ENCODE assay signal across 17 cellular contexts in the genomic region with DNA sequence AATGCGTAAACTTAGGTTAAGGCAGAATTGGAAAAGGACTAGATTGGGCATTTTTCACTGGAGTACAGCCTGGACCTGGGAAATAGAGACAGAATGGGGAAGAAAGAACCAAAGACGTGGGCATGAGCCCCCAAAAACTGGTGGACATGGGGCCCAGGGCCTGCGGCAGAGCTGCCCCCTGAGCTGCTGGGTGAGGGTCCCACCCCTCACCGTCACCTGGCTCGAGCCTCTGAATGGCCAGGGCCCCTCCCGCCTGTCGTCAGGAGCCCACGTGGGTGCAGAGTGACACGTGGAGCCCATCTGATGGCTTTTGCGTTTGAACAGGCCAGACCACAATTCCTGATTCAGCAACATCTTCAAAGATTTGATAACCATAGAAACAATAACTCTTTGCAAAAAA.
"Had no signal": no experiment of that assay in that cellular context is flagged by ENCODE, and none has a peak within 500 bp of the region (broad histone marks: within the 10 kb centered on the region; RNA-seq: fewer than 3 reads in every experiment).

No MANE protein-coding gene starts in this region.

- H3K27ac ChIP-seq: breast epithelium, neutrophil, prostate gland, SJSA1, suprapubic skin had no signal

- DNase-seq: activated CD4-positive, alpha-beta T cell treated with anti-CD3 and anti-CD28 coated beads, Interleukin-2, amount 50 U/mL, for 48 hours; activated T-cell treated with anti-CD3 and anti-CD28 coated beads for 4 hours; anterior cingulate cortex; effector CD4-positive, alpha-beta T cell; stimulated activated CD4-positive, alpha-beta T cell treated with anti-CD3 and anti-CD28 coated beads, Interleukin-4, amount 100 ng/mL, for 1 hour; stimulated activated CD8-positive, alpha-beta memory T cell treated with anti-CD3 and anti-CD28 coated beads, Interleukin-4, amount 100 ng/mL, for 48 hours; stimulated activated naive CD8-positive, alpha-beta T cell treated with anti-CD3 and anti-CD28 coated beads, Interleukin-15, Interleukin-2, amounts not matched to agents 100 U/mL and 50 U/mL, for 24 hours; SW 1271 had no signal

- H3K4me1 ChIP-seq: breast epithelium, prostate gland, SJSA1, suprapubic skin had no signal

- ATAC-seq: activated CD4-positive, CD25-positive, alpha-beta regulatory T cell treated with anti-CD3 and anti-CD28 coated beads, Interleukin-2, amount 50 U/mL, for 24 hours; naive thymus-derived CD4-positive, alpha-beta T cell; stimulated activated naive CD8-positive, alpha-beta T cell treated with anti-CD3 and anti-CD28 coated beads, Interleukin-15, Interleukin-2, amounts not matched to agents 100 U/mL and 50 U/mL, for 24 hours had no signal

- H3K9me3 ChIP-seq: breast epithelium, neutrophil, prostate gland, SJSA1, suprapubic skin had no signal

- H3K4me3 ChIP-seq: breast epithelium, lung, prostate gland, SJSA1, suprapubic skin had no signal

- H3K27me3 ChIP-seq: breast epithelium, neutrophil, SJSA1, suprapubic skin had no signal

- FAIRE-seq: colon had no signal

- H3K36me3 ChIP-seq: breast epithelium, neutrophil, prostate gland, SJSA1, suprapubic skin had no signal
